In genomic region chr14:60807971-60808370, GRCh38 we compare ENCODE assay signal across 7 cellular contexts.
"Had no signal": no experiment of that assay in that cellular context is flagged by ENCODE, and none has a peak within 500 bp of the region (broad histone marks: within the 10 kb centered on the region; RNA-seq: fewer than 3 reads in every experiment).

No MANE protein-coding gene starts in this region.

- DNase-seq: activated B cell treated with CpG ODN at 0.5 μM for 24 hours; activated CD4-positive, alpha-beta T cell treated with anti-CD3 and anti-CD28 coated beads, Interleukin-2, amount 10 ng/mL, durations not matched to agents 7 days and 5 days; activated T-cell treated with anti-CD3 and anti-CD28 coated beads, Interleukin-2, amount 50 U/mL, for 1 hour; colonic mucosa; effector CD4-positive, alpha-beta T cell; hippocampal formation had no signal

- ATAC-seq: stimulated activated memory B cell treated with anti-CD40 and anti-IgM and Interleukin-4, amounts not matched to agents 10 μg/mL and 1 μg/mL and 100 μg/mL, for 72 hours had no signal
